In genomic region chr10:15738237-15738928, GRCh38 we compare ENCODE assay signal across 18 cellular contexts. TPM values are rescaled to one million over a fixed set of nuclear protein-coding genes. Genes with fewer than 3 reads are reported as not detected.
DNase-seq lines count a peak whose midpoint lies in the region; ATAC-seq and TF ChIP-seq lines count a peak whose summit lies in the region.
"Had no signal": no experiment of that assay in that cellular context is flagged by ENCODE, and none has a peak within 500 bp of the region (broad histone marks: within the 10 kb centered on the region; RNA-seq: fewer than 3 reads in every experiment).

No MANE protein-coding gene starts in this region.

- no peak for TF ChIP-seq CTCF in BJ (IDR thresholded peaks at IDR 0.05; ENCODE audit: insufficient read depth, low read depth, low read length)
- no peak for TF ChIP-seq CTCF in cardiac fibroblast (IDR thresholded peaks at IDR 0.05; ENCODE audit: low read depth, low read length)

- peak; percentile 51 for DNase-seq in BJ (ENCODE audit: low read depth)
- peak; percentile 71 to 90 for DNase-seq in cardiac fibroblast (ENCODE audit: low read depth in 2 of 2)
- DNase-seq in right cardiac atrium, result peak in 2 of 3 donors; percentile 31 to 75
- no peak for DNase-seq in activated naive CD4-positive, alpha-beta T cell (lab: John Stamatoyannopoulos, UW)
- no peak for DNase-seq in T-cell
- DNase-seq in DMS53 (lab: John Stamatoyannopoulos, UW), result no peak
- DNase-seq: activated CD4-positive, CD25-positive, alpha-beta regulatory T cell treated with anti-CD3 and anti-CD28 coated beads, Interleukin-2, amount 50 U/mL, for 72 hours; AML-193; DMS79 treated with DMSO at 0.1 percent for 48 hours; kidney; NCI-H1092; nephron progenitor cell; thyroid gland had no signal

- H3K36me3 ChIP-seq in BJ (ENCODE audit: control insufficient read depth, insufficient read depth, low read length), result no peaks in the 10 kb centered on the region
- H3K36me3 ChIP-seq: thyroid gland had no signal

- 49% methylated on average over 11 of the region's 11 CpGs for WGBS in right cardiac atrium

- H3K9me3 Mint-ChIP-seq in T-cell, result no peaks in the 10 kb centered on the region

- H3K4me3 ChIP-seq in BJ (ENCODE audit: low read depth, low read length) (no peak overlapping the region), cardiac fibroblast (replicated peaks in 1 of 2; ENCODE audit: low read depth in 2 of 2, low read length in 2 of 2) (no peak overlapping the region), right cardiac atrium (ENCODE audit: low read length) (no peak overlapping the region), skin epidermis (no peak overlapping the region)
- H3K4me3 ChIP-seq: smooth muscle cell, thyroid gland had no signal

- ATAC-seq in right cardiac atrium, result peak; percentile 65 to 83
- ATAC-seq in HG02642 (IDR thresholded peaks at IDR 0.05; ENCODE audit: poor library complexity, unreplicated experiment), result no peak
- ATAC-seq in T-cell (replicated peaks in 1 of 4), result no peak
- ATAC-seq: HepG2 had no signal

- H3K27me3 ChIP-seq in BJ (ENCODE audit: control insufficient read depth, insufficient read depth, low read length), result peaks cover 2% of the 10 kb centered on the region
- no peaks in the 10 kb centered on the region for H3K27me3 ChIP-seq in right cardiac atrium (ENCODE audit: control insufficient read depth, insufficient read depth)
- H3K27me3 ChIP-seq: thyroid gland had no signal

- H3K27ac Mint-ChIP-seq in T-cell, result no peak overlapping the region
- H3K27ac Mint-ChIP-seq: nephron progenitor cell had no signal

- POLR2A ChIA-PET in BJ (lab: Charles Lee), result no interaction called here
- POLR2A ChIA-PET in T-cell (lab: Charles Lee), result no interaction called here

- H3K9me3 ChIP-seq in right cardiac atrium (ENCODE audit: control insufficient read depth, low read length), result no peaks in the 10 kb centered on the region
- H3K9me3 ChIP-seq: thyroid gland had no signal

- peak overlapping the region; percentile 85 for H3K27ac ChIP-seq in right cardiac atrium (ENCODE audit: low read length)
- peak overlapping the region in 12 of 21 experiments; percentile 2 to 76 (median 54) for H3K27ac ChIP-seq in skin epidermis
- H3K27ac ChIP-seq: thyroid gland had no signal

- intact Hi-C loops in right cardiac atrium (cut with DNase I), result no loop called here

- no peaks in the 10 kb centered on the region for H3K4me1 ChIP-seq in right cardiac atrium (ENCODE audit: control insufficient read depth, insufficient read depth, low read length)
- H3K4me1 ChIP-seq: thyroid gland had no signal

- no peak overlapping the region for H3K4me3 Mint-ChIP-seq in T-cell
- H3K4me3 Mint-ChIP-seq: nephron progenitor cell had no signal

- H3K4me1 Mint-ChIP-seq in T-cell, result no peaks in the 10 kb centered on the region

- CTCF ChIA-PET in BJ (lab: Yijun Ruan, JAX) (interaction anchor here (0.9 to 1.3 kb wide), 4 partner anchors 13 to 305 kb away, joined by 3 to 5 read pairs (median 3); partner anchors contain the start of gene ITGA8), T-cell (lab: Charles Lee) (no interaction called here)

- H3K36me3 Mint-ChIP-seq in T-cell, result no peaks in the 10 kb centered on the region

- H3K27me3 Mint-ChIP-seq in T-cell, result peaks cover 10 to 24% of the 10 kb centered on the region in 2 donors

RNA-seq across cellular contexts. Expression of gene ITGA8, which starts 18.7 kb away (rescaled TPM):
- 10.1 and 11.3 TPM in 2 replicates for polyA plus RNA-seq in BJ (2011; rRNA removed)
- 3.6 and 6.1 TPM in 2 replicates for polyA minus RNA-seq in BJ (2011; rRNA and poly(A)+ RNA removed)
- total RNA-seq in right cardiac atrium, result 1 to 10 TPM; 3.7 to 8.8 (median 5.6) TPM
- polyA plus RNA-seq in right cardiac atrium, result 5.5 TPM
- total RNA-seq in T-cell, result under 1 TPM in 3 of 5 donors, not detected in 2; 0.03 to 0.06 (median 0.06) TPM
- total RNA-seq: HepG2, NCI-H460 had no signal
- polyA plus RNA-seq: HepG2 had no signal

Comparison
In these comparisons a context has a peak if more than half of its experiments do, and no peak if none do; other contexts are left out.
1. DNase-seq: peak in BJ (single experiment), cardiac fibroblast (2 of 2) and right cardiac atrium (2 of 3); none in activated naive CD4-positive, alpha-beta T cell (0 of 4), T-cell (0 of 34) and DMS53 (single experiment).
2. ATAC-seq: peak in right cardiac atrium (2 of 2); none in HG02642 (single experiment) and T-cell (0 of 4).
3. RNA of gene ITGA8, which starts 18.7 kb away (total RNA-seq): 3.7 to 8.8 TPM in right cardiac atrium; 0.03 to 0.06 TPM in T-cell; every median in the first group is over 4 times any median in the second.